1 cellular context compared by ENCODE assay signal in genomic region chr1:71081697-71082080, GRCh38.
TF ChIP-seq lines count a peak whose summit lies in the region.

No MANE protein-coding gene starts in this region.

TF ChIP-seq in K562, 482 proteins besides CTCF, POLR2A, EP300 and RAD21 (continued from another document):
- TF ChIP-seq PBX2 (CRISPR knock-in tag; IDR thresholded peaks at IDR 0.05; ENCODE audit: low read depth): no peak
- peak; percentile 85 for TF ChIP-seq PBX2 (tag; conservative IDR thresholded peaks at IDR 0.05; ENCODE audit: low read depth)
- no peak for TF ChIP-seq ZNF57 (CRISPR knock-in tag; IDR thresholded peaks at IDR 0.05)
- TF ChIP-seq ZNF551 (CRISPR knock-in tag; IDR thresholded peaks at IDR 0.05): no peak
- TF ChIP-seq ZNF140 (CRISPR knock-in tag; IDR thresholded peaks at IDR 0.05): no peak
- peak in 1 of 3 experiments; percentile 62 for TF ChIP-seq YY1 (IDR thresholded peaks at IDR 0.05; ENCODE audit: borderline replicate concordance in 1 of 3, control insufficient read depth in 1 of 3, extremely low read depth in 1 of 3, insufficient read depth in 3 of 3, insufficient read length in 1 of 3, insufficient replicate concordance in 2 of 3, low read depth in 1 of 3, low read length in 2 of 3)
- TF ChIP-seq XRCC4 (IDR thresholded peaks at IDR 0.05; ENCODE audit: extremely low read depth, insufficient read depth, insufficient read length): no peak
- TF ChIP-seq SIN3B (IDR thresholded peaks at IDR 0.05; ENCODE audit: low read depth): no peak
- no peak for TF ChIP-seq YBX1 (IDR thresholded peaks at IDR 0.05)
- TF ChIP-seq E2F6 (IDR thresholded peaks at IDR 0.05; ENCODE audit: borderline replicate concordance in 1 of 2, extremely low read depth in 1 of 2, insufficient read depth in 1 of 2, insufficient read length in 1 of 2, low read depth in 1 of 2, low read length in 1 of 2, poor library complexity in 1 of 2, severe bottlenecking in 1 of 2): peak in 1 of 2 experiments; percentile 13
- no peak for TF ChIP-seq GTF3C2 (IDR thresholded peaks at IDR 0.05; ENCODE audit: borderline replicate concordance, extremely low read depth, insufficient read length)
- no peak for TF ChIP-seq NFE2L1 (tag; IDR thresholded peaks at IDR 0.05; ENCODE audit: borderline replicate concordance, low read depth)
